In genomic region chr19:53103141-53103902, GRCh38 we compare ENCODE assay signal across 8 cellular contexts. TPM values are rescaled to one million over a fixed set of nuclear protein-coding genes. Genes with fewer than 3 reads are reported as not detected.
DNase-seq lines count a peak whose midpoint lies in the region; ATAC-seq and TF ChIP-seq lines count a peak whose summit lies in the region.

Gene ZNF160 (minus strand): TSS chr19:53103422. CDS start chr19:53086276, 17,146 bp downstream.

- peaks cover 7% of the 10 kb centered on the region for H3K9me3 ChIP-seq in AG04450 (ENCODE audit: control insufficient read depth, insufficient read depth, low read length)

- CTCF ChIA-PET in AG04450 (lab: Charles Lee), result no interaction called here

- peaks cover 36% of the 10 kb centered on the region for H3K4me1 Mint-ChIP-seq in central memory CD8-positive, alpha-beta T cell

- POLR2A ChIA-PET in AG04450 (lab: Yijun Ruan, JAX), result no interaction called here

- peak within 1 kb of the TSS; percentile 96 for H3K27ac ChIP-seq in AG04450 (ENCODE audit: low read depth, low read length)

- DNase-seq in AG04450 (ENCODE audit: low read depth, low spot score), result peak; percentile 88
- peak; percentile 95 for DNase-seq in NCI-H345 (lab: John Stamatoyannopoulos, UW)
- peak; percentile 96 for DNase-seq in activated CD4-positive, CD25-positive, alpha-beta regulatory T cell treated with anti-CD3 and anti-CD28 coated beads, Interleukin-2, amount 50 U/mL, for 16 hours (ENCODE audit: low read depth, low spot score)
- DNase-seq in central memory CD8-positive, alpha-beta T cell (ENCODE audit: low spot score in 2 of 2), result peak; percentile 98 to 99
- DNase-seq in iris pigment epithelial cell (ENCODE audit: low read depth), result peak; percentile 96
- DNase-seq in stimulated activated CD4-positive, alpha-beta T cell treated with anti-CD3 and anti-CD28 coated beads, Interleukin-12 subunit alpha, Interleukin-12 subunit beta, amount 100 ng/mL, for 24 hours (ENCODE audit: low read depth in 2 of 2), result peak; percentile 99

- no peak for TF ChIP-seq CTCF in AG04450 (IDR thresholded peaks at IDR 0.05; ENCODE audit: low read depth, low read length)

- peaks cover 18% of the 10 kb centered on the region for H3K36me3 Mint-ChIP-seq in central memory CD8-positive, alpha-beta T cell (ENCODE audit: insufficient read depth)

- no peaks in the 10 kb centered on the region for H3K27me3 ChIP-seq in AG04450 (ENCODE audit: control insufficient read depth, insufficient read depth, low read length)

- H3K9me3 Mint-ChIP-seq in central memory CD8-positive, alpha-beta T cell, result no peaks in the 10 kb centered on the region

- peak within 1 kb of the TSS; percentile 96 for H3K27ac Mint-ChIP-seq in central memory CD8-positive, alpha-beta T cell (ENCODE audit: low read depth)

- peak within 1 kb of the TSS; percentile 81 for H3K4me3 Mint-ChIP-seq in central memory CD8-positive, alpha-beta T cell

- H3K27me3 Mint-ChIP-seq in central memory CD8-positive, alpha-beta T cell, result no peaks in the 10 kb centered on the region

- H3K4me3 ChIP-seq in AG04450 (ENCODE audit: low read depth, low read length), result peak within 1 kb of the TSS; percentile 95

- peak; percentile 97 for ATAC-seq in GM18907 (IDR thresholded peaks at IDR 0.05; ENCODE audit: unreplicated experiment)
- ATAC-seq in HG03159 (IDR thresholded peaks at IDR 0.05; ENCODE audit: unreplicated experiment), result peak; percentile 96
- ATAC-seq in central memory CD8-positive, alpha-beta T cell (replicated peaks; ENCODE audit: extremely low read depth, poor library complexity, severe bottlenecking), result peak; percentile 95

RNA-seq across cellular contexts. Expression of gene ZNF160, which starts in this region (rescaled TPM):
- 19.4 and 23.7 TPM in 2 replicates for polyA plus RNA-seq in AG04450 (2011; rRNA removed)
- 20.8 and 26.1 TPM in 2 replicates for polyA minus RNA-seq in AG04450 (2011; rRNA and poly(A)+ RNA removed)

Comparison
In these comparisons a context has a peak if more than half of its experiments do, and no peak if none do; other contexts are left out.
1. Peak in every context shown above with its lines: DNase-seq, ATAC-seq, H3K4me3 ChIP-seq and H3K27ac ChIP-seq.